15 cellular contexts compared by ENCODE assay signal in the genomic region with DNA sequence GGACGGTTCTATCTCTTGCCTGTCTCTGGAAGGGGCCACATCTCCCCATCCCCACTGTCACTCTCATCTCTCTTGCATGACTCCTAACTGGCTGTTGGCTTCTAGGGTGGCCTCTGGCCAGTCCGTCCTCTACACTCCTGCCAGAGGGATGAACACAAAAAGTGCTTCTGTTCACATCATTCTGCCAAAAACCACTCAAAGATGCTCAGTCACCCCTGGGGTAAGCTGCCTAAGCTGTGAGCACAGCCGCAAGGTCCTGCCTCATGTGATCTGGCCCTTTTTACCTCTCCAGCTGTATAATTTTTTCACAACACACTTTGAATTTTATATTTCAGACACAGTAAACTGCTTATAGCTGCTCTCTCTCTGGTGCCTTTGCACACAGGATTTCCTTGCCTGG.
"Had no signal": no experiment of that assay in that cellular context is flagged by ENCODE, and none has a peak within 500 bp of the region (broad histone marks: within the 10 kb centered on the region; RNA-seq: fewer than 3 reads in every experiment).

No MANE protein-coding gene starts in this region.

- H3K36me3 ChIP-seq: tibial artery, vagina had no signal

- H3K9me3 ChIP-seq: tibial artery, vagina had no signal

- H3K27me3 Mint-ChIP-seq: activated CD8-positive, alpha-beta T cell treated with anti-CD3 and anti-CD28 coated beads for 36 hours; central memory CD8-positive, alpha-beta T cell; naive B cell; stimulated activated memory B cell treated with anti-CD40 and anti-IgM and Interleukin-4, amounts not matched to agents 10 μg/mL and 1 μg/mL and 100 μg/mL, for 72 hours had no signal

- ATAC-seq: activated CD8-positive, alpha-beta T cell treated with anti-CD3 and anti-CD28 coated beads for 36 hours; activated naive CD4-positive, alpha-beta T cell treated with anti-CD3 and anti-CD28 coated beads, Interleukin-2, amount 50 U/mL, for 72 hours; stimulated activated memory B cell treated with anti-CD40 and anti-IgM and Interleukin-4, amounts not matched to agents 10 μg/mL and 1 μg/mL and 100 μg/mL, for 72 hours had no signal

- H3K9me3 Mint-ChIP-seq: activated CD8-positive, alpha-beta T cell treated with anti-CD3 and anti-CD28 coated beads for 36 hours; activated naive CD4-positive, alpha-beta T cell treated with anti-CD3 and anti-CD28 coated beads, Interleukin-2, amount 50 U/mL, for 72 hours; central memory CD8-positive, alpha-beta T cell; naive B cell; T-helper 1 cell treated with Interleukin-12 subunit alpha and Interleukin-12 subunit beta and Interleukin-4 antibody, amounts not matched to agents 30 μg/mL and 1 μg/mL, for 36 hours had no signal

- H3K4me1 Mint-ChIP-seq: central memory CD8-positive, alpha-beta T cell; naive B cell; stimulated activated memory B cell treated with anti-CD40 and anti-IgM and Interleukin-4, amounts not matched to agents 10 μg/mL and 1 μg/mL and 100 μg/mL, for 72 hours had no signal

- H3K4me3 ChIP-seq: lung, tibial artery, vagina had no signal

- H3K27ac Mint-ChIP-seq: activated CD8-positive, alpha-beta T cell treated with anti-CD3 and anti-CD28 coated beads for 36 hours; activated naive CD4-positive, alpha-beta T cell treated with anti-CD3 and anti-CD28 coated beads, Interleukin-2, amount 50 U/mL, for 72 hours; stimulated activated memory B cell treated with anti-CD40 and anti-IgM and Interleukin-4, amounts not matched to agents 10 μg/mL and 1 μg/mL and 100 μg/mL, for 72 hours; T-helper 1 cell treated with Interleukin-12 subunit alpha and Interleukin-12 subunit beta and Interleukin-4 antibody, amounts not matched to agents 30 μg/mL and 1 μg/mL, for 36 hours had no signal

- H3K4me1 ChIP-seq: parathyroid adenoma, vagina had no signal

- H3K27me3 ChIP-seq: tibial artery, vagina had no signal

- H3K27ac ChIP-seq: parathyroid adenoma, tibial artery, vagina had no signal

- H2AFZ ChIP-seq: parathyroid adenoma had no signal

- DNase-seq: activated CD4-positive, alpha-beta T cell treated with anti-CD3 and anti-CD28 coated beads for 48 hours; activated CD8-positive, alpha-beta T cell treated with anti-CD3 and anti-CD28 coated beads for 36 hours; activated effector memory CD4-positive, alpha-beta T cell treated with anti-CD3 and anti-CD28 coated beads, Interleukin-2, amount 50 U/mL, for 16 hours; activated T-cell treated with anti-CD3 and anti-CD28 coated beads, Interleukin-2, amount 50 U/mL, for 48 hours; effector CD8-positive, alpha-beta T cell; left cardiac atrium; naive B cell; tibial artery had no signal

- H3K79me2 ChIP-seq: parathyroid adenoma had no signal

- H3K9ac ChIP-seq: parathyroid adenoma had no signal

- H3K36me3 Mint-ChIP-seq: activated naive CD4-positive, alpha-beta T cell treated with anti-CD3 and anti-CD28 coated beads, Interleukin-2, amount 50 U/mL, for 72 hours; naive B cell; stimulated activated memory B cell treated with anti-CD40 and anti-IgM and Interleukin-4, amounts not matched to agents 10 μg/mL and 1 μg/mL and 100 μg/mL, for 72 hours had no signal

- H3K4me3 Mint-ChIP-seq: activated CD8-positive, alpha-beta T cell treated with anti-CD3 and anti-CD28 coated beads for 36 hours; central memory CD8-positive, alpha-beta T cell; naive B cell; stimulated activated memory B cell treated with anti-CD40 and anti-IgM and Interleukin-4, amounts not matched to agents 10 μg/mL and 1 μg/mL and 100 μg/mL, for 72 hours; T-helper 1 cell treated with Interleukin-12 subunit alpha and Interleukin-12 subunit beta and Interleukin-4 antibody, amounts not matched to agents 30 μg/mL and 1 μg/mL, for 36 hours had no signal
